Comparison of ENCODE assay signal across 8 cellular contexts in the genomic region with DNA sequence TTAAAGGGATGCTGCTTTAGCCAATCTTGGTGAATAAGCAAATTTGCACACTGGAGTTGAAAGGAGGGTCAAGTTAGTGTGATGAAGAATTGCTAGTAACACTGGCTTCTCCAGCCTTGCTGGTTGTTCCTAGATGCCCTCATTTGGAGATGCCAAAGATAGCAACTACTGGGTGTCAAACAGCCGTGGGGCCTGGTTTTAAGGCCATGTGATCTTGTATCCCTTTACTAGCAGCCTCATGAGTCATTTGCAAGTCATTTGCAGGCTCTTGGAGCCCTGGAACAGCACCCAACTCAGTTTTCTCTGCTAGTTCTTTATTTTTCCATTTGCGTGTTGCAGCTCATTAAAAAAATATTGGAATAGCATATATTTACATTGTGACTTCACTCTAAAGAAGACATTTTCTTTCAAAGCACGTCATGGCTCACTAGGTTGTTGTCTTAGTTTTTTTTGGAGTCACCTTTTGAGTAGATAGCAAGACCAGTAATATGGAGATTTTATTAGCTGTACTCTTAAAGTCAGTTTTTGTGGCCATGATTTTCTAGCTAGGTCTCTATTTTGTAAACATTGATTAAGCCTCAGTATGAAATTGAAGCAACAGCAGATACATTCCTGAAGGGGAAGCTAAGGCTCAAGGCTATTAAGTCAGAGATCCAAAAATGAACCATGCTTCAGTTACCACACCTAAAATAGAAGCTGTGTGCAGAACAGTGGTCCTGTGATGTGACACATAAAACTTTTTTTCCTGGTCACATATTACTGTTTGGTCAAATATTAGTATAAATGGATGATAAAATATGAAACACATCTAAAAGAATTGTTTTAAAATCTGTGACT. TPM values are rescaled to one million over a fixed set of nuclear protein-coding genes. Genes with fewer than 3 reads are reported as not detected.
A peak's percentile ranks its signal among the peaks of the same experiment; 100 is the strongest.
DNase-seq lines count a peak whose midpoint lies in the region; ATAC-seq and TF ChIP-seq lines count a peak whose summit lies in the region.

No MANE protein-coding gene starts in this region.

- no peaks in the 10 kb centered on the region for H3K27me3 ChIP-seq in sigmoid colon

- no peak for ATAC-seq in HG02970 (IDR thresholded peaks at IDR 0.05; ENCODE audit: low FRiP score, unreplicated experiment)
- no peak for ATAC-seq in HG03108 (IDR thresholded peaks at IDR 0.05; ENCODE audit: unreplicated experiment)

- no peak overlapping the region for H3K4me3 ChIP-seq in foreskin fibroblast (ENCODE audit: low read depth in 1 of 2, low read length in 2 of 2)
- H3K4me3 ChIP-seq in sigmoid colon = no peak overlapping the region

- intact Hi-C loops in sigmoid colon (cut with DNase I) = loop anchor here (2.0 kb wide), 2 partner anchors 13 to 29 kb away; no protein-coding TSS in a partner anchor

- no peak for TF ChIP-seq CTCF in foreskin fibroblast (IDR thresholded peaks at IDR 0.05; ENCODE audit: low read depth, low read length)
- no peak for TF ChIP-seq CTCF in sigmoid colon (IDR thresholded peaks at IDR 0.05)

- no peak for TF ChIP-seq POLR2A in sigmoid colon (IDR thresholded peaks at IDR 0.05)

- H3K36me3 ChIP-seq in sigmoid colon = peaks cover 0 to 8% (median 2%) of the 10 kb centered on the region in 4 donors

- no peaks in the 10 kb centered on the region for H3K9me3 ChIP-seq in sigmoid colon

- peaks cover 0 to 55% (median 53%) of the 10 kb centered on the region in 4 donors for H3K4me1 ChIP-seq in sigmoid colon

- peak overlapping the region; percentile 68 to 86 (median 75) for H3K27ac ChIP-seq in sigmoid colon

- peak in 3 of 4 donors; percentile 1 to 89 (median 41) for TF ChIP-seq EP300 in sigmoid colon (IDR thresholded peaks at IDR 0.05)

- 76% methylated on average over 3 of the region's 3 CpGs for WGBS in sigmoid colon, 2 donors

- DNase-seq in GM04504 (ENCODE audit: low read depth) (peak; percentile 74), SK-N-DZ (ENCODE audit: low spot score) (peak; percentile 25), foreskin fibroblast (peak; percentile 89 to 92), sigmoid colon (peak; percentile 90), Ammon's horn (ENCODE audit: low spot score) (no peak), mucosa of gallbladder (ENCODE audit: low spot score) (no peak)

RNA-seq across cellular contexts. Expression of gene LSMEM1, which starts 1.3 kb away (rescaled TPM):
- polyA plus RNA-seq in SK-N-DZ (2014; cell fraction: cytosol; rRNA removed) = 0.37 and 3.5 TPM in 2 replicates
- polyA plus RNA-seq in SK-N-DZ (2014; cell fraction: nucleus; rRNA removed) = 2.6 and 3.0 TPM in 2 replicates
- total RNA-seq in sigmoid colon (1 to 10 TPM in 3 of 4 donors, under 1 TPM in 1; 0.82 to 3.9 (median 2.3) TPM), mucosa of gallbladder (2.2 TPM)
- 1 to 10 TPM in 2 of 3 donors, not detected in 1; 1.2 to 3.1 TPM for polyA plus RNA-seq in sigmoid colon

RNA-seq across cellular contexts. Expression of gene IFRD1, which starts 31.8 kb away (rescaled TPM):
- 115 and 125 TPM in 2 replicates for polyA plus RNA-seq in SK-N-DZ (2014; cell fraction: cytosol; rRNA removed)
- 110 and 119 TPM in 2 replicates for polyA plus RNA-seq in SK-N-DZ (2014; cell fraction: nucleus; rRNA removed)
- total RNA-seq in sigmoid colon (10 to 100 TPM; 45.7 to 63.7 (median 49.7) TPM), mucosa of gallbladder (45.8 TPM)
- polyA plus RNA-seq in sigmoid colon = 10 to 100 TPM; 22.8 to 35.7 (median 34.4) TPM

Comparison
In these comparisons a context has a peak if more than half of its experiments do, and no peak if none do; other contexts are left out.
1. DNase-seq: peak in GM04504 (single experiment), SK-N-DZ (single experiment), foreskin fibroblast (2 of 2) and sigmoid colon (single experiment); none in Ammon's horn (single experiment) and mucosa of gallbladder (single experiment).